ENCODE assay signal across 25 cellular contexts in the genomic region with DNA sequence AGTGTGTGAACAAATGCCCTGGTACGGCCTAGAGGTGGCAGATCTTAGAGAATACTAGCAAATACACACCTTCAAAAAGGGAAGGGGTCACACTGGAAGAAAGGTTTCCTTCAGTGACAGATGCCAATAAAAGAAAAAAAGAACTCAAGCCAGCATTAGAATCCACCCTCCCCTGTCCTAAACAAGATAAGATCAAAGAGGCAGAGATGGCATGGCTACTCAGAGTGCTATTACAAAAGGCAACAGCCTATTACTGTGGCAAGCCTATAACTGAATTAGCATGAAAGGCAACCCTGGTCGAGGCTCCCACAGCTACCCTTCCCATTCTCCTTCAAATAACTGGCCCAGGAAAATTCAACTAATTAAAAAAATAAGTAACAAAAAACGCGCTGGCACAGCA.
"Had no signal": no experiment of that assay in that cellular context is flagged by ENCODE, and none has a peak within 500 bp of the region (broad histone marks: within the 10 kb centered on the region; RNA-seq: fewer than 3 reads in every experiment).

No MANE protein-coding gene starts in this region.

- DNase-seq: colonic mucosa; cortex of kidney; effector CD8-positive, alpha-beta T cell; effector memory CD8-positive, alpha-beta T cell; endodermal cell; erythroblast; esophagus squamous epithelium; foreskin fibroblast; foreskin melanocyte; gastrocnemius medialis; glutamatergic neuron; head of caudate nucleus; heart right ventricle; hippocampal formation; left cardiac atrium; left lung; left ventricle myocardium superior; lower lobe of right lung; mesenchymal stem cell; mucosa of descending colon; naive B cell had no signal

- H3K4me1 ChIP-seq: colonic mucosa, esophagus squamous epithelium, gastrocnemius medialis, left lung, lower lobe of right lung had no signal

- H3K9me3 Mint-ChIP-seq: dendritic cell treated with granulocyte-macrophage colony-stimulating factor and Interleukin-4, amounts not matched to agents 40 ng/mL and 50 ng/mL, for 4 days; effector memory CD8-positive, alpha-beta T cell; endodermal cell; mesothelial cell of epicardium; naive B cell had no signal

- H3K4me3 Mint-ChIP-seq: dendritic cell treated with granulocyte-macrophage colony-stimulating factor and Interleukin-4, amounts not matched to agents 40 ng/mL and 50 ng/mL, for 4 days; effector memory CD8-positive, alpha-beta T cell; endodermal cell; mesothelial cell of epicardium; naive B cell had no signal

- H3K27me3 Mint-ChIP-seq: dendritic cell treated with granulocyte-macrophage colony-stimulating factor and Interleukin-4, amounts not matched to agents 40 ng/mL and 50 ng/mL, for 4 days; effector memory CD8-positive, alpha-beta T cell; naive B cell had no signal

- ATAC-seq: effector memory CD8-positive, alpha-beta T cell; esophagus mucosa; gastrocnemius medialis; heart right ventricle; left cardiac atrium; left lung; left ventricle myocardium superior; lower lobe of right lung; mucosa of descending colon had no signal

- H3K4me1 Mint-ChIP-seq: endodermal cell, mesothelial cell of epicardium had no signal

- H3K9me3 ChIP-seq: colonic mucosa, esophagus squamous epithelium, gastrocnemius medialis, heart right ventricle, left lung, lower lobe of right lung, mucosa of descending colon had no signal

- H3K4me3 ChIP-seq: colonic mucosa, esophagus squamous epithelium, gastrocnemius medialis, heart right ventricle, left lung, lower lobe of right lung, mucosa of descending colon had no signal

- H3K27ac Mint-ChIP-seq: dendritic cell treated with granulocyte-macrophage colony-stimulating factor and Interleukin-4, amounts not matched to agents 40 ng/mL and 50 ng/mL, for 4 days; effector memory CD8-positive, alpha-beta T cell; endodermal cell; mesothelial cell of epicardium had no signal

- H3K27me3 ChIP-seq: colonic mucosa, esophagus squamous epithelium, gastrocnemius medialis, heart right ventricle, left lung had no signal

- H3K27ac ChIP-seq: colonic mucosa, epithelial cell of prostate, esophagus squamous epithelium, gastrocnemius medialis, heart right ventricle, left lung, lower lobe of right lung had no signal
